ENCODE assay signal across 19 cellular contexts in the genomic region with DNA sequence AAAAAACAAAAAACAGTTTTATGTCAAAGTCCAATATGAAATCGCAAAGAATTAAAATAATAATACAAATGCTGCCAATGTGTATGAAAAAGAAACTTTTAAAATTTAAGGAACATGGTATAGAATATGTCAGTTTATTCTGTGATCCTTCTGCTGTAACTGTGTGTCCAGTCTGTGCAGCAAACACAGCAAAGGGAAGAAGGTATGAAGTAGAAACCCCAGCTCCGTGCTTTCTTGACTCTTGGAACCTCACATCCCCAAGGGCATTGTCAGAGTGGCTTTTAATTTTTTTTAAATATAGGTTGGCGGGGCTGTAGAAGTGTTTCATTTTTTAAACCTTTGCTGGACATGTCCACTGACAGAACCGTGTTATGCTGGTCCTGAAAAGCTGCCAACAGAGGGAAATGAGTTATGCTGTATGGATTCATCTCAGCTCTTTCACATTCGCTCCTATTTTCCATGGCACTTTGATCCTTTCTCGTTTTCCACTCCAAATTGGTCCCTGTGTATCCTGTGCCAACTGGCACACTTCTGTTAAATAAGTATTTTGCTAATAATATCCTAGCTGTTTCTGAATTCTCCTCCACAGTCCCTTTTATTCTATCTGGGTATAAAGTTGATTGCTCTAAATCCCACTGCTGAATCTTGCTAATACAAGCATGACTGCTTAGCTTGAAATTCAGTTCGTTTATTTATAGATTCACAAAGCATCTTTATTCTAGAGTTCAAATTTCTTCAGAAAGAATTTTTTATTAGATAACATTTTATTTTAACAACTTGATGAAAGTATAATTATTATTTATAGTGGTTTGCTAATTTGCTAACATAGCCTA.
DNase-seq lines count a peak whose midpoint lies in the region; ATAC-seq and TF ChIP-seq lines count a peak whose summit lies in the region.
"Had no signal": no experiment of that assay in that cellular context is flagged by ENCODE, and none has a peak within 500 bp of the region (broad histone marks: within the 10 kb centered on the region; RNA-seq: fewer than 3 reads in every experiment).

No MANE protein-coding gene starts in this region.

- no peaks in the 10 kb centered on the region for H3K9me3 Mint-ChIP-seq in HFFc6
- H3K9me3 Mint-ChIP-seq: activated CD8-positive, alpha-beta T cell treated with anti-CD3 and anti-CD28 coated beads for 36 hours had no signal

- no peak overlapping the region for H3K4me3 Mint-ChIP-seq in HFFc6
- H3K4me3 Mint-ChIP-seq: activated CD8-positive, alpha-beta T cell treated with anti-CD3 and anti-CD28 coated beads for 36 hours; activated naive CD8-positive, alpha-beta T cell treated with anti-CD3 and anti-CD28 coated beads for 36 hours; central memory CD8-positive, alpha-beta T cell; memory B cell; stimulated activated naive CD8-positive, alpha-beta T cell treated with anti-CD3 and anti-CD28 coated beads, Interleukin-15, amount 100 ng/mL, for 72 hours had no signal

- no peaks in the 10 kb centered on the region; the same call in 1 of the 2 replicates for H3F3A ChIP-seq in GM23248 (ENCODE audit: insufficient read depth)

- H3K9me2 ChIP-seq in GM23248 (ENCODE audit: insufficient read depth), result no peaks in the 10 kb centered on the region

- TF ChIP-seq POLR2A in gastroesophageal sphincter (IDR thresholded peaks at IDR 0.05) (no peak), erythroblast (IDR thresholded peaks at IDR 0.05; ENCODE audit: low read length) (no peak)

- no peaks in the 10 kb centered on the region for H4K20me1 ChIP-seq in GM23248 (ENCODE audit: insufficient read depth)

- no peak overlapping the region for H3K27ac ChIP-seq in GM23248
- peak overlapping the region in 3 of 4 donors; percentile 29 to 57 (median 39) for H3K27ac ChIP-seq in gastroesophageal sphincter
- peak overlapping the region; percentile 59 for H3K27ac ChIP-seq in skeletal muscle tissue (ENCODE audit: low read depth, low read length)
- no peak overlapping the region for H3K27ac ChIP-seq in foreskin keratinocyte

- H3K9ac ChIP-seq in GM23248 (no peak overlapping the region), skeletal muscle tissue (ENCODE audit: low read depth in 1 of 3, low read length in 3 of 3) (peak overlapping the region; percentile 27 to 69 (median 28))

- no peaks in the 10 kb centered on the region for H3K36me3 Mint-ChIP-seq in HFFc6 (ENCODE audit: low read depth)
- H3K36me3 Mint-ChIP-seq: activated naive CD8-positive, alpha-beta T cell treated with anti-CD3 and anti-CD28 coated beads for 36 hours; memory B cell had no signal

- no peak for ATAC-seq in gastroesophageal sphincter
- no peak for ATAC-seq in mucosa of descending colon
- ATAC-seq in foreskin keratinocyte, result no peak
- ATAC-seq: activated CD8-positive, alpha-beta T cell treated with anti-CD3 and anti-CD28 coated beads for 36 hours; Right ventricle myocardium inferior; stimulated activated naive CD8-positive, alpha-beta T cell treated with anti-CD3 and anti-CD28 coated beads, Interleukin-15, amount 100 ng/mL, for 72 hours had no signal

- H3K4me2 ChIP-seq in GM23248 (ENCODE audit: unreplicated experiment), result peak overlapping the region; percentile 64

- in situ Hi-C loops in GM23248 (cut with MboI), result no loop called here

- no peak for TF ChIP-seq CTCF in cardiac fibroblast (IDR thresholded peaks at IDR 0.05; ENCODE audit: low read depth, low read length)
- no peak for TF ChIP-seq CTCF in gastroesophageal sphincter (IDR thresholded peaks at IDR 0.05)
- no peak for TF ChIP-seq CTCF in mucosa of descending colon (IDR thresholded peaks at IDR 0.05)
- no peak for TF ChIP-seq CTCF in foreskin keratinocyte (conservative IDR thresholded peaks at IDR 0.05)
- no peak for TF ChIP-seq CTCF in HFFc6 (IDR thresholded peaks at IDR 0.05)

- H3K79me2 ChIP-seq in GM23248 (ENCODE audit: insufficient read depth), result no peaks in the 10 kb centered on the region

- intact Hi-C loops in mucosa of descending colon (cut with DNase I, micrococcal nuclease), result no loop called here

- H3K27me3 ChIP-seq in GM23248 (replicated peaks; ENCODE audit: insufficient read depth), result no peaks in the 10 kb centered on the region
- H3K27me3 ChIP-seq in gastroesophageal sphincter, result no peaks in the 10 kb centered on the region
- H3K27me3 ChIP-seq in skeletal muscle tissue (ENCODE audit: control insufficient read depth in 3 of 3, insufficient read depth in 3 of 3, low read length in 3 of 3), result no peaks in the 10 kb centered on the region
- no peaks in the 10 kb centered on the region for H3K27me3 ChIP-seq in foreskin keratinocyte

- H3K4me1 ChIP-seq in GM23248 (ENCODE audit: insufficient read depth) (peaks cover 16% of the 10 kb centered on the region), gastroesophageal sphincter (peaks cover 0 to 32% (median 2%) of the 10 kb centered on the region in 3 donors), skeletal muscle tissue (ENCODE audit: control insufficient read depth in 3 of 3, insufficient read depth in 3 of 3, low read length in 3 of 3) (peaks cover 9 to 24% (median 24%) of the 10 kb centered on the region in 3 donors), mucosa of descending colon (ENCODE audit: low read depth) (no peaks in the 10 kb centered on the region), foreskin keratinocyte (no peaks in the 10 kb centered on the region)

- H3K27me3 Mint-ChIP-seq in HFFc6 (ENCODE audit: insufficient read depth), result no peaks in the 10 kb centered on the region; the same call in 1 of the 2 replicates

- peak overlapping the region; percentile 61; the same call in 1 of the 2 replicates for H2AFZ ChIP-seq in GM23248

- H3K36me3 ChIP-seq in GM23248 (ENCODE audit: low read depth) (no peaks in the 10 kb centered on the region), gastroesophageal sphincter (no peaks in the 10 kb centered on the region), skeletal muscle tissue (ENCODE audit: control insufficient read depth in 3 of 3, insufficient read depth in 3 of 3, low read length in 3 of 3) (no peaks in the 10 kb centered on the region), mucosa of descending colon (ENCODE audit: low read depth) (no peaks in the 10 kb centered on the region)

- peak; percentile 56 for DNase-seq in GM23248
- peak; percentile 33 to 44 for DNase-seq in cardiac fibroblast (ENCODE audit: low read depth in 2 of 2)
- no peak for DNase-seq in mucosa of descending colon
- DNase-seq in foreskin keratinocyte, result no peak
- DNase-seq in erythroblast (lab: John Stamatoyannopoulos, UW), result no peak
- no peak for DNase-seq in HFFc6
- DNase-seq: activated CD8-positive, alpha-beta T cell treated with anti-CD3 and anti-CD28 coated beads for 36 hours; activated naive CD8-positive, alpha-beta T cell treated with anti-CD3 and anti-CD28 coated beads for 36 hours; activated T-cell treated with anti-CD3 and anti-CD28 coated beads, Interleukin-2, amount 50 U/mL, for 48 hours; AML-193; GF-D8; NCI-H187; NCI-H345; stimulated activated naive CD8-positive, alpha-beta T cell treated with anti-CD3 and anti-CD28 coated beads, Interleukin-15, amount 100 ng/mL, for 72 hours had no signal

- no peak overlapping the region for H3K27ac Mint-ChIP-seq in HFFc6
- H3K27ac Mint-ChIP-seq: activated CD8-positive, alpha-beta T cell treated with anti-CD3 and anti-CD28 coated beads for 36 hours; activated naive CD8-positive, alpha-beta T cell treated with anti-CD3 and anti-CD28 coated beads for 36 hours; memory B cell; stimulated activated naive CD8-positive, alpha-beta T cell treated with anti-CD3 and anti-CD28 coated beads, Interleukin-15, amount 100 ng/mL, for 72 hours had no signal

- 5 to 6% methylated on average over 7 of the region's 7 CpGs for WGBS in GM23248 (ENCODE audit: low coverage in 1 of 2, low lambda C conversion rate in 2 of 2, missing lambda C conversion rate in 2 of 2), 2 experiments
- 10 to 15% methylated on average over 7 of the region's 7 CpGs for WGBS in gastroesophageal sphincter (ENCODE audit: low coverage in 1 of 2), 2 donors

- peaks cover 19% of the 10 kb centered on the region for H3K4me1 Mint-ChIP-seq in HFFc6 (ENCODE audit: low read depth)
- H3K4me1 Mint-ChIP-seq: activated naive CD8-positive, alpha-beta T cell treated with anti-CD3 and anti-CD28 coated beads for 36 hours; central memory CD8-positive, alpha-beta T cell; memory B cell; stimulated activated naive CD8-positive, alpha-beta T cell treated with anti-CD3 and anti-CD28 coated beads, Interleukin-15, amount 100 ng/mL, for 72 hours had no signal

- TF ChIP-seq EP300 in gastroesophageal sphincter (IDR thresholded peaks at IDR 0.05), result no peak

- H3K9me3 ChIP-seq in GM23248 (ENCODE audit: low read depth), result no peaks in the 10 kb centered on the region
- no peaks in the 10 kb centered on the region for H3K9me3 ChIP-seq in gastroesophageal sphincter
- no peaks in the 10 kb centered on the region for H3K9me3 ChIP-seq in skeletal muscle tissue (ENCODE audit: control insufficient read depth in 3 of 3, low read length in 3 of 3)
- H3K9me3 ChIP-seq in mucosa of descending colon, result no peaks in the 10 kb centered on the region

- H3K4me3 ChIP-seq in GM23248 (0 out of 2 replicates have a peak overlapping the region, but pooled peaks have one; percentile 13), cardiac fibroblast (replicated peaks in 1 of 2; ENCODE audit: low read depth in 2 of 2, low read length in 2 of 2) (no peak overlapping the region), gastroesophageal sphincter (peak overlapping the region; percentile 10 to 20), skeletal muscle tissue (ENCODE audit: low read length in 3 of 3) (peak overlapping the region; percentile 1 to 52 (median 2)), mucosa of descending colon (no peak overlapping the region)

Comparison
In these comparisons a context has a peak if more than half of its experiments do, and no peak if none do; other contexts are left out.
1. DNase-seq: peak in GM23248 (single experiment) and cardiac fibroblast (2 of 2); none in mucosa of descending colon (0 of 3), foreskin keratinocyte (0 of 2), erythroblast (0 of 2) and HFFc6 (single experiment).
2. H3K27ac ChIP-seq: peak in gastroesophageal sphincter (3 of 4) and skeletal muscle tissue (single experiment); none in GM23248 (single experiment) and foreskin keratinocyte (single experiment).
3. H3K4me3 ChIP-seq: peak in GM23248 (single experiment), gastroesophageal sphincter (2 of 2) and skeletal muscle tissue (3 of 3); none in cardiac fibroblast (0 of 2) and mucosa of descending colon (single experiment).